In the genomic region with DNA sequence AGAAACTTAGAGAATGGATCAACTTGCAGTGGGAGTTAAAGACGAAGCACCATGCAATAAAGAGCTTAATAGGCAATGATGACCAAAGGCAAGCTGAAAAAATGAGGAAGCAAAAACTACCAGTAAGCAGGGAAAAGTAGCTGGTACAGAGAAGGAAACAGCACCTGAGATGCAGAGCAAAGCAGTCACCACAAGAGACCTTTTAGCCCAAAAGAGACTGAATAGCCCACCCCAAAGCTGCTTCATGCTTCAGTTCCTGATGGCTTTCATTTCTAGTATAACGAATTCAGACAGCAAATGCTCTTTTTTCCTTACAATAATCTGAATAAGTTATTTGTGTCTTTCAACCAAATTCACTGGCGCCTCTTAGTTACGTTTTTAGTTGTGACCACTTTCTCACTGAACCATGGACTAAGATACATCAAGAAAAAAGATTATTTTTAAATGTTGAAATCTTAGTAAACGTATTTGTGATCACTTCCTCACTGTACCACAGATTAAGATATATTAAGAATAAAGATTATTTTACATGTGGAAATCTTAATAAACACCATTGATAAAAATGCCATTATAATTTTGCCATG, we compare ENCODE assay signal across 16 cellular contexts.
DNase-seq lines count a peak whose midpoint lies in the region; ATAC-seq and TF ChIP-seq lines count a peak whose summit lies in the region.
"Had no signal": no experiment of that assay in that cellular context is flagged by ENCODE, and none has a peak within 500 bp of the region (broad histone marks: within the 10 kb centered on the region; RNA-seq: fewer than 3 reads in every experiment).

No MANE protein-coding gene starts in this region.

- no peaks in the 10 kb centered on the region for H3K36me3 Mint-ChIP-seq in nephron progenitor cell (ENCODE audit: low read depth)
- H3K36me3 Mint-ChIP-seq: T-cell had no signal

- no peak overlapping the region for H3K4me3 Mint-ChIP-seq in nephron progenitor cell
- H3K4me3 Mint-ChIP-seq: activated CD4-positive, alpha-beta T cell treated with anti-CD3 and anti-CD28 coated beads, Interleukin-2, amount 10 ng/mL, durations not matched to agents 7 days and 5 days; T-cell had no signal

- no peaks in the 10 kb centered on the region for H3K9me3 ChIP-seq in upper lobe of left lung

- WGBS in upper lobe of left lung, 2 donors, result 82 to 91% methylated on average over 5 of the region's 5 CpGs

- no peak overlapping the region for H3K4me3 ChIP-seq in upper lobe of left lung
- H3K4me3 ChIP-seq: skin epidermis had no signal

- peak overlapping the region; percentile 22 for H3K27ac Mint-ChIP-seq in nephron progenitor cell
- H3K27ac Mint-ChIP-seq: activated CD4-positive, alpha-beta T cell treated with anti-CD3 and anti-CD28 coated beads, Interleukin-2, amount 10 ng/mL, durations not matched to agents 7 days and 5 days; T-cell had no signal

- H3K27ac ChIP-seq in upper lobe of left lung, result no peak overlapping the region
- H3K27ac ChIP-seq: HL-60, skin epidermis had no signal

- H3K27me3 Mint-ChIP-seq in nephron progenitor cell (ENCODE audit: low read depth, poor library complexity), result no peaks in the 10 kb centered on the region
- H3K27me3 Mint-ChIP-seq: T-cell had no signal

- peaks cover 65% of the 10 kb centered on the region for H3K4me1 Mint-ChIP-seq in nephron progenitor cell

- no peaks in the 10 kb centered on the region for H3K36me3 ChIP-seq in upper lobe of left lung

- TF ChIP-seq EP300 in upper lobe of left lung (IDR thresholded peaks at IDR 0.05), result no peak

- ATAC-seq in GM18502 (IDR thresholded peaks at IDR 0.05; ENCODE audit: poor library complexity, unreplicated experiment) (peak; percentile 60), GM21619 (IDR thresholded peaks at IDR 0.05; ENCODE audit: unreplicated experiment) (peak; percentile 41), HG03565 (IDR thresholded peaks at IDR 0.05; ENCODE audit: unreplicated experiment) (peak; percentile 33), upper lobe of left lung (ENCODE audit: low FRiP score in 2 of 2) (no peak), HG02623 (IDR thresholded peaks at IDR 0.05; ENCODE audit: unreplicated experiment) (no peak)
- ATAC-seq: T-cell had no signal

- H3K27me3 ChIP-seq in upper lobe of left lung, result no peaks in the 10 kb centered on the region

- no peaks in the 10 kb centered on the region for H3K9me3 Mint-ChIP-seq in nephron progenitor cell
- H3K9me3 Mint-ChIP-seq: activated CD4-positive, alpha-beta T cell treated with anti-CD3 and anti-CD28 coated beads, Interleukin-2, amount 10 ng/mL, durations not matched to agents 7 days and 5 days; T-cell had no signal

- no peak for TF ChIP-seq CTCF in nephron progenitor cell (IDR thresholded peaks at IDR 0.05)
- TF ChIP-seq CTCF in upper lobe of left lung (IDR thresholded peaks at IDR 0.05), result no peak

- DNase-seq in nephron progenitor cell (no peak), upper lobe of left lung (no peak), DMS53 treated with DMSO at 0.1 percent for 48 hours (lab: John Stamatoyannopoulos, UW; ENCODE audit: unreplicated experiment) (no peak), nucleus accumbens (lab: John Stamatoyannopoulos, UW) (no peak)
- DNase-seq: activated CD4-positive, alpha-beta T cell treated with anti-CD3 and anti-CD28 coated beads, Interleukin-2, amount 10 ng/mL, durations not matched to agents 7 days and 5 days; anterior cingulate cortex; C1 segment of cervical spinal cord; cortex of kidney; NCI-H2171 treated with DMSO at 0.1 percent for 48 hours; T-cell had no signal

- TF ChIP-seq POLR2A in upper lobe of left lung (IDR thresholded peaks at IDR 0.05), result no peak

- peaks cover 0 to 10% (median 8%) of the 10 kb centered on the region in 4 donors for H3K4me1 ChIP-seq in upper lobe of left lung

Comparison
In these comparisons a context has a peak if more than half of its experiments do, and no peak if none do; other contexts are left out.
1. ATAC-seq: peak in GM18502 (single experiment), GM21619 (single experiment) and HG03565 (single experiment); none in upper lobe of left lung (0 of 2) and HG02623 (single experiment).